ENCODE assay signal across 8 cellular contexts in genomic region chr15:91853501-91853967, GRCh38. TPM values are rescaled to one million over a fixed set of nuclear protein-coding genes. Genes with fewer than 3 reads are reported as not detected.
DNase-seq lines count a peak whose midpoint lies in the region; ATAC-seq, FAIRE-seq and TF ChIP-seq lines count a peak whose summit lies in the region.

Gene SLCO3A1 (plus strand): TSS chr15:91853708.

- TF ChIP-seq EP300 in GM12878 (IDR thresholded peaks at IDR 0.05; ENCODE audit: borderline replicate concordance in 1 of 2, control insufficient read depth in 1 of 2, low read depth in 2 of 2, low read length in 2 of 2) = no peak

- 0 out of 2 replicates have a peak within 1 kb of the TSS, but pooled peaks have one; percentile 15 for H2AFZ ChIP-seq in GM12878 (ENCODE audit: control insufficient read depth, low read depth, low read length)

- H3K36me3 Mint-ChIP-seq in IgD-negative memory B cell = peaks cover 2% of the 10 kb centered on the region
- peaks cover 7% of the 10 kb centered on the region for H3K36me3 Mint-ChIP-seq in T-helper 1 cell treated with Interleukin-12 subunit alpha and Interleukin-12 subunit beta and Interleukin-4 antibody, amounts not matched to agents 30 μg/mL and 1 μg/mL, for 36 hours (ENCODE audit: low read depth)

- no peak within 1 kb of the TSS for H3K9ac ChIP-seq in GM12878 (ENCODE audit: control insufficient read depth, insufficient read depth, low read length)
- peak within 1 kb of the TSS; percentile 47 for H3K9ac ChIP-seq in iPS-15b (ENCODE audit: low read depth, low read length)
- peak within 1 kb of the TSS; percentile 84 for H3K9ac ChIP-seq in skeletal muscle satellite cell (ENCODE audit: low read depth, low read length)

- H3K9me3 Mint-ChIP-seq in IgD-negative memory B cell = peaks cover 0 to 2% (median 1%) of the 10 kb centered on the region in 3 donors
- peaks cover 4% of the 10 kb centered on the region for H3K9me3 Mint-ChIP-seq in T-helper 1 cell treated with Interleukin-12 subunit alpha and Interleukin-12 subunit beta and Interleukin-4 antibody, amounts not matched to agents 30 μg/mL and 1 μg/mL, for 36 hours

- RAD21 ChIA-PET in GM12878 (lab: Charles Lee; ENCODE audit: unreplicated experiment) = no interaction called here

- H3K4me3 Mint-ChIP-seq in IgD-negative memory B cell = peak within 1 kb of the TSS; percentile 72 to 91 (median 84)
- H3K4me3 Mint-ChIP-seq in T-helper 1 cell treated with Interleukin-12 subunit alpha and Interleukin-12 subunit beta and Interleukin-4 antibody, amounts not matched to agents 30 μg/mL and 1 μg/mL, for 36 hours = peak within 1 kb of the TSS; percentile 87

- H3K4me1 ChIP-seq in GM12878 (ENCODE audit: control insufficient read depth, insufficient read depth, low read length) = peaks cover 10% of the 10 kb centered on the region
- H3K4me1 ChIP-seq in iPS-15b (ENCODE audit: control insufficient read depth, insufficient read depth, low read length) = peaks cover 9% of the 10 kb centered on the region
- H3K4me1 ChIP-seq in skeletal muscle satellite cell (ENCODE audit: control insufficient read depth, insufficient read depth, low read length) = peaks cover 11% of the 10 kb centered on the region

- H3K79me2 ChIP-seq in GM12878 (ENCODE audit: control insufficient read depth, insufficient read depth, low read length) = no peaks in the 10 kb centered on the region

- H3K9me3 ChIP-seq in GM12878 (replicated peaks; ENCODE audit: control insufficient read depth, insufficient read depth, low read length) (no peaks in the 10 kb centered on the region; the same call in 2 of the 3 replicates), iPS-15b (ENCODE audit: control insufficient read depth, insufficient read depth, low read length) (no peaks in the 10 kb centered on the region), skeletal muscle satellite cell (replicated peaks; ENCODE audit: low read length) (no peaks in the 10 kb centered on the region)

- 0% methylated on average over 8 of the region's 70 CpGs for WGBS in GM12878 (ENCODE audit: insufficient coverage, insufficient replicate concordance, low lambda C conversion rate, missing lambda C conversion rate)

- peaks cover 24 to 29% (median 26%) of the 10 kb centered on the region in 3 donors for H3K4me1 Mint-ChIP-seq in IgD-negative memory B cell
- peaks cover 54% of the 10 kb centered on the region for H3K4me1 Mint-ChIP-seq in T-helper 1 cell treated with Interleukin-12 subunit alpha and Interleukin-12 subunit beta and Interleukin-4 antibody, amounts not matched to agents 30 μg/mL and 1 μg/mL, for 36 hours (ENCODE audit: low read depth)

- TF ChIP-seq CTCF in GM12878 (IDR thresholded peaks at IDR 0.05 in 2 of 3, conservative IDR thresholded peaks at IDR 0.05 in 1 of 3; ENCODE audit: control insufficient read depth in 2 of 3, extremely low read depth in 1 of 3, insufficient read depth in 1 of 3, low read depth in 3 of 3, low read length in 3 of 3) = no peak; a peak in 1 of 6 replicates

- no peak for TF ChIP-seq POLR2A in GM12878 (IDR thresholded peaks at IDR 0.05; ENCODE audit: low read depth, low read length)

- H3K36me3 ChIP-seq in GM12878 (ENCODE audit: control insufficient read depth in 2 of 2, insufficient read depth in 2 of 2, low read length in 1 of 2) (no peaks in the 10 kb centered on the region), iPS-15b (ENCODE audit: control insufficient read depth, insufficient read depth, low read length) (no peaks in the 10 kb centered on the region), skeletal muscle satellite cell (ENCODE audit: insufficient read depth, low read length) (no peaks in the 10 kb centered on the region)

- H3K27me3 ChIP-seq in GM12878 (replicated peaks in 1 of 2; ENCODE audit: control insufficient read depth in 2 of 2, insufficient read depth in 2 of 2, low read length in 1 of 2) (peaks cover 0 to 13% of the 10 kb centered on the region in 2 experiments; a peak in 2 of 4 replicates), iPS-15b (ENCODE audit: control insufficient read depth, insufficient read depth, low read length) (peaks cover 16% of the 10 kb centered on the region), skeletal muscle satellite cell (ENCODE audit: control insufficient read depth, insufficient read depth, low read length) (no peaks in the 10 kb centered on the region)

- DNase-seq in COR-L47 (lab: John Stamatoyannopoulos, UW) (peak; percentile 64), GM12878 (ENCODE audit: low read depth, low spot score) (no peak), NCI-H2029 (lab: John Stamatoyannopoulos, UW) (no peak)

- no TSS peak for BruUV-seq in GM12878 (replicated peaks; lab: Mats Ljungman, UMichigan)

- CTCF ChIA-PET in GM12878 (lab: Yijun Ruan, JAX) = no interaction called here

- H3K27ac Mint-ChIP-seq in IgD-negative memory B cell = peak within 1 kb of the TSS; percentile 16 to 73 (median 31)
- H3K27ac Mint-ChIP-seq in T-helper 1 cell treated with Interleukin-12 subunit alpha and Interleukin-12 subunit beta and Interleukin-4 antibody, amounts not matched to agents 30 μg/mL and 1 μg/mL, for 36 hours = peak within 1 kb of the TSS; percentile 80

- in situ Hi-C loops in GM12878 (cut with MboI) = no loop called here

- SMC1A ChIA-PET in GM12878 (lab: Charles Lee; ENCODE audit: uncharacterized antibody, unreplicated experiment) = no interaction called here

- intact Hi-C loops in GM12878 (cut with micrococcal nuclease; ENCODE audit: unreplicated experiment) = loop anchor here (1.0 to 2.0 kb wide), 2 partner anchors 215 to 224 kb away; no protein-coding TSS in a partner anchor

- ATAC-seq in GM21528 (IDR thresholded peaks at IDR 0.05; ENCODE audit: low FRiP score, unreplicated experiment) (peak; percentile 26), GM12878 (peak; percentile 5)

- H3K4me3 ChIP-seq in GM12878 (0 out of 2 replicates have a peak within 1 kb of the TSS, but pooled peaks have one; percentile 11), iPS-15b (ENCODE audit: low read depth, low read length) (peak within 1 kb of the TSS; percentile 62), skeletal muscle satellite cell (ENCODE audit: low read length) (peak within 1 kb of the TSS; percentile 95)

- peak within 1 kb of the TSS; percentile 63 for H3K4me2 ChIP-seq in GM12878 (ENCODE audit: control insufficient read depth, insufficient read depth)
- H3K4me2 ChIP-seq in skeletal muscle satellite cell (ENCODE audit: low read length) = peak within 1 kb of the TSS; percentile 98

- FAIRE-seq in GM12878 (lab: Jason Lieb, UNC) = no peak

- no peak for TF ChIP-seq RAD21 in GM12878 (IDR thresholded peaks at IDR 0.05; ENCODE audit: insufficient read depth, low read depth, low read length)

- POLR2A ChIA-PET in GM12878 (lab: Charles Lee) = no interaction called here

- H4K20me1 ChIP-seq in GM12878 (ENCODE audit: control insufficient read depth, insufficient read depth) = no peaks in the 10 kb centered on the region

- H3K27me3 Mint-ChIP-seq in IgD-negative memory B cell = peaks cover 47% of the 10 kb centered on the region
- H3K27me3 Mint-ChIP-seq in T-helper 1 cell treated with Interleukin-12 subunit alpha and Interleukin-12 subunit beta and Interleukin-4 antibody, amounts not matched to agents 30 μg/mL and 1 μg/mL, for 36 hours (ENCODE audit: low read depth) = peaks cover 12% of the 10 kb centered on the region

- H3K27ac ChIP-seq in GM12878 (ENCODE audit: control insufficient read depth, insufficient read depth) = no peak within 1 kb of the TSS

TF ChIP-seq in GM12878, 131 proteins besides CTCF, POLR2A, EP300 and RAD21:
- 0 out of 2 replicates have a peak, but pooled peaks have one; percentile 8 for TF ChIP-seq ZNF217 (IDR thresholded peaks at IDR 0.05)
- no peak for TF ChIP-seq ZSCAN29 (IDR thresholded peaks at IDR 0.05)
- TF ChIP-seq RCOR1 (conservative IDR thresholded peaks at IDR 0.05; ENCODE audit: low read depth, low read length) = 0 out of 2 replicates have a peak, but pooled peaks have one; percentile 1
- no peak for TF ChIP-seq ETV6 (conservative IDR thresholded peaks at IDR 0.05 in 1 of 2, IDR thresholded peaks at IDR 0.05 in 1 of 2; ENCODE audit: borderline replicate concordance in 1 of 2, low read depth in 1 of 2)
- TF ChIP-seq PAX5 (IDR thresholded peaks at IDR 0.05; ENCODE audit: borderline replicate concordance, low read depth, low read length) = no peak
- 0 out of 2 replicates have a peak, but pooled peaks have one; percentile 3 for TF ChIP-seq SMARCA5 (IDR thresholded peaks at IDR 0.05)
- 0 out of 2 replicates have a peak, but pooled peaks have one; percentile 2 for TF ChIP-seq IKZF1 (conservative IDR thresholded peaks at IDR 0.05)
TF ChIP-seq in GM12878: peak in this region for 4.

RNA-seq across cellular contexts. Expression of gene SLCO3A1, which starts in this region (rescaled TPM):
- polyA plus RNA-seq in IgD-negative memory B cell = 3.1 TPM
- 3.7 and 6.7 TPM in 2 replicates for total RNA-seq in GM12878 (2013; cell fraction: nucleolus; rRNA removed)
- 0.23 and 0.27 TPM in 2 replicates for total RNA-seq in GM12878 (2014; rRNA removed)
- 0.22 and 0.32 TPM in 2 replicates for total RNA-seq in GM12878 (2014; rRNA removed; fragmentation: Illumina TruSeq; extraction: Trizol)
- total RNA-seq in GM12878 (2021) = 0.80 and 1.1 TPM in 2 replicates
- not detected for polyA plus RNA-seq in GM12878 (2011; ENCODE audit: low read depth)
- polyA plus RNA-seq in GM12878 (2011; rRNA removed) = 2.5 and 5.9 TPM in 2 replicates
- polyA plus RNA-seq in GM12878 (2011; cell fraction: cytosol; rRNA removed) = 9.8 and 14.1 TPM in 2 replicates
- polyA plus RNA-seq in GM12878 (2011; cell fraction: nucleus; rRNA removed) = 16.1 and 17.5 TPM in 2 replicates
- polyA plus RNA-seq in GM12878 (2012) = 0.07 TPM in 1 of 2 replicates, not detected in the other
- polyA plus RNA-seq in GM12878 (2014; fragmentation: Illumina TruSeq; extraction: Trizol) = 0.28 TPM in 1 of 2 replicates, not detected in the other
- under 1 TPM; 0.05 to 0.35 TPM for polyA plus RNA-seq in GM12878 (2014; fragmentation: Nextera tagmentation; extraction: Ambion mirVana)
- 0.22 and 0.23 TPM in 2 replicates for polyA plus RNA-seq in GM12878 (2014; rRNA removed)
- polyA plus RNA-seq in GM12878 (2016; fragmentation: Nextera tagmentation; extraction: Ambion mirVana) = under 1 TPM; 0.35 to 0.79 TPM
- 20.2 and 26.3 TPM in 2 replicates for polyA minus RNA-seq in GM12878 (2011; rRNA and poly(A)+ RNA removed)
- polyA minus RNA-seq in GM12878 (2011; cell fraction: cytosol; rRNA and poly(A)+ RNA removed) = 2.4 and 6.5 TPM in 2 replicates
- polyA minus RNA-seq in GM12878 (2011; cell fraction: nucleus; rRNA and poly(A)+ RNA removed) = 11.8 and 20.2 TPM in 2 replicates
- 6.1 and 9.2 TPM in 2 replicates for total RNA-seq in skeletal muscle satellite cell (2012; rRNA removed)

Comparison
In these comparisons a context has a peak if more than half of its experiments do, and no peak if none do; other contexts are left out.
1. H3K4me3 ChIP-seq: peak in every context shown above with its lines; median percentile 95 in skeletal muscle satellite cell; 62 in iPS-15b; 11 in GM12878.